ENCODE assay signal across 12 cellular contexts in the genomic region with DNA sequence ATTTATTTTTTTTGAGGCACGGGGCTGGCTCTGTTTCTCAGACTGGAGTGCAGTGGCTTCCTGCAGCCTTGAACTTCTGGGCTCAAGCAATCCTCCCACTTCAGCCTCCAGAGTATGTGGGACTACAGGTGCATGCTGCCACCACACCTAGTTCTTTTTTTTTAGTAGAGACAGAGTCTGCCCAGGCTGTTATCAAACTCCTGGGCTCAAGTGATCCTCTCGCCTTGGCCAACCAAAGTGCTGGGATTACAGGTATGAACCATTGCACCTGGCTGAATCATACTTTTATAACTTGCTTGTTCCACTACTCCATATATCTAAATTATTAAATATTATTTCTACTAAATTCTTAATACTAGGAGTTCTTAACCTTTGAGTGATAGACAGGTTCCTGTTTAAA.
DNase-seq lines count a peak whose midpoint lies in the region; ATAC-seq and TF ChIP-seq lines count a peak whose summit lies in the region.
"Had no signal": no experiment of that assay in that cellular context is flagged by ENCODE, and none has a peak within 500 bp of the region (broad histone marks: within the 10 kb centered on the region; RNA-seq: fewer than 3 reads in every experiment).

No MANE protein-coding gene starts in this region.

- H3K4me3 Mint-ChIP-seq in CD8-positive, alpha-beta memory T cell = peak overlapping the region in 3 of 7 donors; percentile 20 to 91 (median 89)
- peak overlapping the region; percentile 82 for H3K4me3 Mint-ChIP-seq in activated naive CD8-positive, alpha-beta T cell treated with anti-CD3 and anti-CD28 coated beads, Interleukin-2, amount 50 U/mL, for 24 hours
- no peak overlapping the region for H3K4me3 Mint-ChIP-seq in T-helper 2 cell treated with Interferon-gamma antibody and Interleukin-4, amounts not matched to agents 5 μg/mL and 100 μg/mL, for 36 hours

- peak overlapping the region; percentile 27 for H3K27ac ChIP-seq in 22Rv1
- no peak overlapping the region for H3K27ac ChIP-seq in CD8-positive, alpha-beta memory T cell (ENCODE audit: low read depth, low read length)

- H3K4me1 Mint-ChIP-seq in CD8-positive, alpha-beta memory T cell = peaks cover 87 to 100% (median 99%) of the 10 kb centered on the region in 3 donors
- peaks cover 90% of the 10 kb centered on the region for H3K4me1 Mint-ChIP-seq in activated naive CD8-positive, alpha-beta T cell treated with anti-CD3 and anti-CD28 coated beads, Interleukin-2, amount 50 U/mL, for 24 hours
- peaks cover 70% of the 10 kb centered on the region for H3K4me1 Mint-ChIP-seq in T-helper 2 cell treated with Interferon-gamma antibody and Interleukin-4, amounts not matched to agents 5 μg/mL and 100 μg/mL, for 36 hours (ENCODE audit: low read depth)

- no peak overlapping the region for H3K4me3 ChIP-seq in CD8-positive, alpha-beta memory T cell (ENCODE audit: low read length)
- no peak overlapping the region for H3K4me3 ChIP-seq in mucosa of descending colon

- CTCF ChIA-PET in CD8-positive, alpha-beta memory T cell (lab: Charles Lee) = interaction anchor here (0.7 to 2.2 kb wide), 5 partner anchors 10 to 157 kb away, joined by 3 to 5 read pairs (median 3); no protein-coding TSS in a partner anchor

- H3K4me1 ChIP-seq in CD8-positive, alpha-beta memory T cell (ENCODE audit: insufficient read depth, low read length) = peaks cover 87% of the 10 kb centered on the region
- H3K4me1 ChIP-seq in mucosa of descending colon (ENCODE audit: low read depth) = peaks cover 8% of the 10 kb centered on the region

- H3K9me3 Mint-ChIP-seq in CD8-positive, alpha-beta memory T cell = no peaks in the 10 kb centered on the region
- peaks cover 6% of the 10 kb centered on the region for H3K9me3 Mint-ChIP-seq in activated naive CD8-positive, alpha-beta T cell treated with anti-CD3 and anti-CD28 coated beads, Interleukin-2, amount 50 U/mL, for 24 hours
- peaks cover 5% of the 10 kb centered on the region for H3K9me3 Mint-ChIP-seq in T-helper 2 cell treated with Interferon-gamma antibody and Interleukin-4, amounts not matched to agents 5 μg/mL and 100 μg/mL, for 36 hours
- H3K9me3 Mint-ChIP-seq: brain, HFFc6 had no signal

- intact Hi-C loops in mucosa of descending colon (cut with DNase I, micrococcal nuclease) = no loop called here

- H3K27me3 Mint-ChIP-seq in CD8-positive, alpha-beta memory T cell = no peaks in the 10 kb centered on the region
- H3K27me3 Mint-ChIP-seq in activated naive CD8-positive, alpha-beta T cell treated with anti-CD3 and anti-CD28 coated beads, Interleukin-2, amount 50 U/mL, for 24 hours = no peaks in the 10 kb centered on the region
- H3K27me3 Mint-ChIP-seq in T-helper 2 cell treated with Interferon-gamma antibody and Interleukin-4, amounts not matched to agents 5 μg/mL and 100 μg/mL, for 36 hours (ENCODE audit: low read depth) = no peaks in the 10 kb centered on the region

- H3K27me3 ChIP-seq in CD8-positive, alpha-beta memory T cell (ENCODE audit: insufficient read depth, low read length, poor library complexity, severe bottlenecking) = no peaks in the 10 kb centered on the region

- DNase-seq in CD8-positive, alpha-beta memory T cell = no peak
- no peak for DNase-seq in activated naive CD8-positive, alpha-beta T cell treated with anti-CD3 and anti-CD28 coated beads, Interleukin-2, amount 50 U/mL, for 24 hours
- DNase-seq in mucosa of descending colon (no peak), HCEC 1CT (no peak)
- DNase-seq in T-helper 2 cell treated with Interferon-gamma antibody and Interleukin-4, amounts not matched to agents 5 μg/mL and 100 μg/mL, for 36 hours (ENCODE audit: low spot score) = no peak
- DNase-seq: activated gamma-delta T cell, HFFc6, SIG-M5 had no signal

- H3K9me3 ChIP-seq in CD8-positive, alpha-beta memory T cell (ENCODE audit: low read length) = no peaks in the 10 kb centered on the region
- no peaks in the 10 kb centered on the region for H3K9me3 ChIP-seq in mucosa of descending colon

- H3K36me3 ChIP-seq in CD8-positive, alpha-beta memory T cell (ENCODE audit: insufficient read depth, low read length) = no peaks in the 10 kb centered on the region
- H3K36me3 ChIP-seq in mucosa of descending colon (ENCODE audit: low read depth) = no peaks in the 10 kb centered on the region

- no peak for ATAC-seq in activated naive CD8-positive, alpha-beta T cell treated with anti-CD3 and anti-CD28 coated beads, Interleukin-2, amount 50 U/mL, for 24 hours
- peak; percentile 48 for ATAC-seq in mucosa of descending colon
- no peak for ATAC-seq in GM19351 (IDR thresholded peaks at IDR 0.05; ENCODE audit: unreplicated experiment)
- no peak for ATAC-seq in HG02852 (IDR thresholded peaks at IDR 0.05; ENCODE audit: unreplicated experiment)

- no peak for TF ChIP-seq CTCF in 22Rv1 (IDR thresholded peaks at IDR 0.05)
- TF ChIP-seq CTCF in mucosa of descending colon (IDR thresholded peaks at IDR 0.05) = no peak

- H3K27ac Mint-ChIP-seq in CD8-positive, alpha-beta memory T cell = peak overlapping the region in 7 of 8 donors; percentile 47 to 100 (median 98)
- H3K27ac Mint-ChIP-seq in activated naive CD8-positive, alpha-beta T cell treated with anti-CD3 and anti-CD28 coated beads, Interleukin-2, amount 50 U/mL, for 24 hours = peak overlapping the region; percentile 83
- no peak overlapping the region for H3K27ac Mint-ChIP-seq in T-helper 2 cell treated with Interferon-gamma antibody and Interleukin-4, amounts not matched to agents 5 μg/mL and 100 μg/mL, for 36 hours

- peaks cover 0 to 12% (median 1%) of the 10 kb centered on the region in 3 donors for H3K36me3 Mint-ChIP-seq in CD8-positive, alpha-beta memory T cell
- H3K36me3 Mint-ChIP-seq in activated naive CD8-positive, alpha-beta T cell treated with anti-CD3 and anti-CD28 coated beads, Interleukin-2, amount 50 U/mL, for 24 hours (ENCODE audit: low read depth) = peaks cover 7% of the 10 kb centered on the region
- H3K36me3 Mint-ChIP-seq in T-helper 2 cell treated with Interferon-gamma antibody and Interleukin-4, amounts not matched to agents 5 μg/mL and 100 μg/mL, for 36 hours (ENCODE audit: low read depth) = peaks cover 5% of the 10 kb centered on the region
- H3K36me3 Mint-ChIP-seq: brain had no signal

- POLR2A ChIA-PET in CD8-positive, alpha-beta memory T cell (lab: Charles Lee) = interaction anchor here (5.7 kb wide), 1 partner anchor 110 kb away, joined by 78 read pairs; a partner anchor contains a TSS
